2 cellular contexts compared by ENCODE assay signal in the genomic region with DNA sequence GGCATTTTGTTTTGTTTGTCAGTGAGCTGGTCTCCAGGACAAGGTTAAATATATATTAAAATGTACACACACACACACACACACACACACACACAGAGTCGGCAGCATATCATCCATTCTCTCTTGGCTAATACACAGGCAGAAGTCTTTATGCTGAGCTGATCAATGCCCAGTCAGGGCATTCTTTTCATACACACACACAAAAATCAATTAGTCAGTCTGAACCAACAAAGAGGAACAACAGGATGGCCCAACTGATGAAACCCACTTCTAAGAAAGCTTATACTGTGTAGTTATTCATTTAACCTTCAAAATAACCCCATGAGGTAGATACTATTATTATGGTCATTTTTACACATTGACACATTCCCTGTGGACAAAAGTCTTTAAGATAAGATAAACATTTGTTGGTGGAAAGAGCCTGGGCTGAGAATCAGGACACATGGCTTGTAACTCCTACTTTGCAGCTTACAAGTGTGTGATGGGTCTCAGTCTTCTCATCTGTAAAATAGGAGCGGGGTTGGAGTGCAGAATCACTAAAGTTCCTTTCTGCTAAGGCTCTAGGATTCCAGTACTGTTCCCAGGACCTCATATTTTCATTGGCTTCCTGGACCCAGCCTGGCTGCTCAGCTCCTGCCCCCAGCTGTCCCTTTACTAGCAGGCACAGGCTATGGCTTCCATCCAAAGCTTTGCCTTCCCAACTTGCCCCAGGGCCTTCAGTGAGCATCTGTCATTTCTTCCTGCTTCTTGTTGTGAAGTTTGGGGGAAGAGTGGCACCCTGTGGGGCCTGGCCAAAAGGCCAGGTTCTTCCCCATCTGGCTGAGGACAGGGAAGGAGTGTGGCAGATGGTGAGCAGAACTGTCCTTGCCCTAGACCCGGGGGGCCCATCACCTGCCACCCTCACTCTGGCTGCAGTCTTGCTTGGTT.
TF ChIP-seq lines count a peak whose summit lies in the region.

No MANE protein-coding gene starts in this region.

TF ChIP-seq in A549, 52 proteins besides CTCF, POLR2A, EP300 and RAD21:
- TF ChIP-seq KDM1A (IDR thresholded peaks at IDR 0.05; ENCODE audit: low read depth) (0 out of 2 replicates have a peak, but pooled peaks have one; percentile 15), ZNF302 (CRISPR knock-in tag; IDR thresholded peaks at IDR 0.05) (no peak), MAFK (IDR thresholded peaks at IDR 0.05; ENCODE audit: partially characterized antibody) (no peak)

TF ChIP-seq in H1, 55 proteins besides CTCF, POLR2A, EP300 and RAD21:
- no peak for TF ChIP-seq JUN (IDR thresholded peaks at IDR 0.05; ENCODE audit: low read depth, low read length)
- peak; percentile 57; the same call in 1 of the 2 replicates for TF ChIP-seq KDM1A (IDR thresholded peaks at IDR 0.05; ENCODE audit: borderline replicate concordance, low read length)
- TF ChIP-seq RFX5 (IDR thresholded peaks at IDR 0.05; ENCODE audit: borderline replicate concordance, low read depth, low read length), result no peak
- no peak for TF ChIP-seq SIX5 (IDR thresholded peaks at IDR 0.05; ENCODE audit: low read depth, low read length)
